Comparison of ENCODE assay signal across 32 cellular contexts in the genomic region with DNA sequence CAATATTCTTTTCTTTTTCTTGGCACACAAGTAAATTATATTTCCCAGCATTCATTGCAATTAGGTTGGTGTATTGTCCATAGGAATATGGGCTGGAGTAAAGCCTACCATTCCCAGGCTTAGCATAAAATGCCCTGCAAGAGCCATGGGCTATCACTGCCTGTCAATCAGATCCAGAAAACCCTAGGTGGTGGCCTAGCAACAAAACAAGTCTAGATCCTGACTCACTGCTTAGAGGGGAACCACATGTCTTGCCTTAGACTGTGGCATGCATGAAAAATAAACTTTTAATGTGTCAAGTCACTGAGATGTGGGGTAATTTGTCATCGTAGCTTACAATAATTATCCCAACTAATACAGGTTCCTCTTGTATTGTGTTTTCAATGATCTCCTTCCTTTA. TPM values are rescaled to one million over a fixed set of nuclear protein-coding genes. Genes with fewer than 3 reads are reported as not detected.
"Had no signal": no experiment of that assay in that cellular context is flagged by ENCODE, and none has a peak within 500 bp of the region (broad histone marks: within the 10 kb centered on the region; RNA-seq: fewer than 3 reads in every experiment).

No MANE protein-coding gene starts in this region.

- H3K27ac ChIP-seq: ascending aorta, brain microvascular endothelial cell, cardiac muscle cell, Peyer's patch, SJSA1 had no signal

- H3K4me1 ChIP-seq: ascending aorta, Peyer's patch, SJSA1 had no signal

- H3K36me3 ChIP-seq: ascending aorta, brain microvascular endothelial cell, cardiac muscle cell, MG63, Peyer's patch, SJSA1 had no signal

- H3K9me3 ChIP-seq: ascending aorta, MG63, Peyer's patch, SJSA1 had no signal

- DNase-seq: activated B cell treated with CpG ODN at 0.5 μM for 24 hours; activated CD4-positive, alpha-beta T cell treated with anti-CD3 and anti-CD28 coated beads for 1 hour; activated CD4-positive, alpha-beta T cell treated with anti-CD3 and anti-CD28 coated beads, Interleukin-2, amount 10 ng/mL, durations not matched to agents 24 days and 14 days; activated CD4-positive, alpha-beta T cell treated with anti-CD3 and anti-CD28 coated beads, Interleukin-2, amount 50 U/mL, for 48 hours; activated CD8-positive, alpha-beta memory T cell treated with anti-CD3 and anti-CD28 coated beads, Interleukin-2, amount 10 ng/mL, durations not matched to agents 7 days and 5 days; activated effector memory CD4-positive, alpha-beta T cell treated with Interleukin-2 at 50 U/mL for 16 hours; activated naive CD4-positive, alpha-beta T cell; activated T-cell treated with anti-CD3 and anti-CD28 coated beads, Interleukin-2, amount 50 U/mL, for 24 hours; amniotic stem cell; brain microvascular endothelial cell; KG1; MG63; MV-4-11; NCI-H1105 treated with DMSO at 0.1 percent for 48 hours; NCI-H1436 treated with DMSO at 0.1 percent for 48 hours; NCI-H187; NCI-H2081; NCI-H2171; NCI-H345; NCI-H510A; NCI-H526 treated with DMSO at 0.1 percent for 48 hours; NCI-H82; Peyer's patch; SHP77; T-helper 17 cell; T-helper 9 cell had no signal

- H3K27me3 ChIP-seq: ascending aorta, Peyer's patch, SJSA1 had no signal

- H3K4me3 ChIP-seq: ascending aorta, cardiac muscle cell, MG63, Peyer's patch, SJSA1 had no signal

- ATAC-seq: activated CD8-positive, alpha-beta memory T cell treated with anti-CD3 and anti-CD28 coated beads, Interleukin-2, amount 10 ng/mL, durations not matched to agents 7 days and 5 days; T-helper 17 cell had no signal

RNA-seq across cellular contexts. Expression of a gene that starts 16.2 kb away (rescaled TPM):
- total RNA-seq: activated B cell treated with CpG ODN at 0.5 μM for 24 hours; activated CD4-positive, alpha-beta T cell treated with anti-CD3 and anti-CD28 coated beads, Interleukin-2, amount 10 ng/mL, durations not matched to agents 24 days and 14 days; activated CD8-positive, alpha-beta memory T cell treated with anti-CD3 and anti-CD28 coated beads, Interleukin-2, amount 10 ng/mL, durations not matched to agents 7 days and 5 days; activated T-helper 1 cell treated with anti-CD3 and anti-CD28 coated beads, Interleukin-12 subunit alpha, Interleukin-12 subunit beta, Interleukin-2, Interleukin-4 antibody, amounts not matched to agents 30 ng/mL and 10 ng/mL and 1 ng/mL, durations not matched to agents 14 hours and 24 hours and 36 hours; ascending aorta; cardiac muscle cell; LHCN-M2; OCI-LY7; Peyer's patch; SJSA1; T-helper 17 cell had no signal
